Comparison of ENCODE assay signal across 18 cellular contexts in genomic region chr20:36045373-36045714, GRCh38.
"Had no signal": no experiment of that assay in that cellular context is flagged by ENCODE, and none has a peak within 500 bp of the region (broad histone marks: within the 10 kb centered on the region; RNA-seq: fewer than 3 reads in every experiment).

No MANE protein-coding gene starts in this region.

- ATAC-seq: activated CD8-positive, alpha-beta memory T cell treated with anti-CD3 and anti-CD28 coated beads, Interleukin-2, amount 10 ng/mL, durations not matched to agents 7 days and 5 days; left lobe of liver; right cardiac atrium had no signal

- H3K9me3 Mint-ChIP-seq: activated T-cell treated with anti-CD3 and anti-CD28 coated beads, Interleukin-2, amount 50 U/mL, for 24 hours; T-helper 1 cell treated with Interleukin-12 subunit alpha and Interleukin-12 subunit beta and Interleukin-4 antibody, amounts not matched to agents 30 μg/mL and 1 μg/mL, for 36 hours had no signal

- H3K27ac ChIP-seq: breast epithelium, uterus had no signal

- H3K27me3 ChIP-seq: breast epithelium, uterus had no signal

- H3K27me3 Mint-ChIP-seq: activated CD8-positive, alpha-beta memory T cell treated with anti-CD3 and anti-CD28 coated beads, Interleukin-2, amount 10 ng/mL, durations not matched to agents 7 days and 5 days; activated naive CD8-positive, alpha-beta T cell treated with anti-CD3 and anti-CD28 coated beads for 36 hours; activated T-cell treated with anti-CD3 and anti-CD28 coated beads, Interleukin-2, amount 50 U/mL, for 24 hours had no signal

- H3K27ac Mint-ChIP-seq: activated CD8-positive, alpha-beta memory T cell treated with anti-CD3 and anti-CD28 coated beads, Interleukin-2, amount 10 ng/mL, durations not matched to agents 7 days and 5 days; activated naive CD8-positive, alpha-beta T cell treated with anti-CD3 and anti-CD28 coated beads for 36 hours; activated T-cell treated with anti-CD3 and anti-CD28 coated beads, Interleukin-2, amount 50 U/mL, for 24 hours; T-helper 1 cell treated with Interleukin-12 subunit alpha and Interleukin-12 subunit beta and Interleukin-4 antibody, amounts not matched to agents 30 μg/mL and 1 μg/mL, for 36 hours had no signal

- H3K4me3 Mint-ChIP-seq: activated CD8-positive, alpha-beta memory T cell treated with anti-CD3 and anti-CD28 coated beads, Interleukin-2, amount 10 ng/mL, durations not matched to agents 7 days and 5 days; activated naive CD8-positive, alpha-beta T cell treated with anti-CD3 and anti-CD28 coated beads for 36 hours; activated T-cell treated with anti-CD3 and anti-CD28 coated beads, Interleukin-2, amount 50 U/mL, for 24 hours; T-helper 1 cell treated with Interleukin-12 subunit alpha and Interleukin-12 subunit beta and Interleukin-4 antibody, amounts not matched to agents 30 μg/mL and 1 μg/mL, for 36 hours had no signal

- FAIRE-seq: endometrium, small intestine had no signal

- H3K4me1 ChIP-seq: breast epithelium, uterus had no signal

- H3K9me3 ChIP-seq: breast epithelium, uterus had no signal

- H3K36me3 ChIP-seq: breast epithelium, uterus had no signal

- DNase-seq: activated CD4-positive, alpha-beta T cell treated with anti-CD3 and anti-CD28 coated beads, Interleukin-2, amount 50 U/mL, for 48 hours; activated CD4-positive, CD25-positive, alpha-beta regulatory T cell treated with anti-CD3 and anti-CD28 coated beads, Interleukin-2, amount 50 U/mL, for 72 hours; activated CD8-positive, alpha-beta memory T cell treated with anti-CD3 and anti-CD28 coated beads, Interleukin-2, amount 10 ng/mL, durations not matched to agents 7 days and 5 days; activated effector memory CD4-positive, alpha-beta T cell treated with Interleukin-2 at 50 U/mL for 16 hours; activated naive CD8-positive, alpha-beta T cell treated with anti-CD3 and anti-CD28 coated beads for 36 hours; activated T-cell treated with anti-CD3 and anti-CD28 coated beads, Interleukin-2, amount 50 U/mL, for 24 hours; anterior cingulate cortex; foreskin melanocyte; head of caudate nucleus; mesenchymal stem cell; posterior cingulate gyrus; right cardiac atrium; small intestine; uterus had no signal

- H3K4me3 ChIP-seq: breast epithelium, uterus had no signal
